In genomic region chr1:145008388-145008787, GRCh38 we compare ENCODE assay signal across 8 cellular contexts.
A peak's percentile ranks its signal among the peaks of the same experiment; 100 is the strongest.
DNase-seq lines count a peak whose midpoint lies in the region; ATAC-seq and TF ChIP-seq lines count a peak whose summit lies in the region.
"Not testable (repeated sequence)": the region's sequence is repeated elsewhere in the genome, so short reads cannot be mapped to it uniquely, and the experiment has no call there.

No MANE protein-coding gene starts in this region.

- not testable (repeated sequence) for H3K27ac ChIP-seq in left lung

- not testable (repeated sequence) for H3K4me3 ChIP-seq in left lung

- H3K9me3 Mint-ChIP-seq in activated naive CD4-positive, alpha-beta T cell treated with anti-CD3 and anti-CD28 coated beads, Interleukin-2, amount 50 U/mL, for 72 hours: not testable (repeated sequence)

- not testable (repeated sequence) for H3K27ac Mint-ChIP-seq in activated naive CD4-positive, alpha-beta T cell treated with anti-CD3 and anti-CD28 coated beads, Interleukin-2, amount 50 U/mL, for 72 hours

- H3K27me3 ChIP-seq in left lung: not testable (repeated sequence)

- DNase-seq in activated naive CD4-positive, alpha-beta T cell treated with anti-CD3 and anti-CD28 coated beads, Interleukin-2, amount 50 U/mL, for 72 hours (ENCODE audit: low spot score in 2 of 2); left lung; stimulated activated naive CD8-positive, alpha-beta T cell treated with anti-CD3 and anti-CD28 coated beads, Interleukin-15, Interleukin-2, amounts not matched to agents 100 U/mL and 50 U/mL, for 24 hours: not testable (repeated sequence)

- H3K9me3 ChIP-seq in left lung: not testable (repeated sequence)

- intact Hi-C loops in left lung (cut with DNase I): not testable (repeated sequence)

- H3K4me1 ChIP-seq in left lung: not testable (repeated sequence)

- not testable (repeated sequence) for TF ChIP-seq CTCF in left lung (IDR thresholded peaks at IDR 0.05)

- not testable (repeated sequence) for H3K36me3 Mint-ChIP-seq in activated naive CD4-positive, alpha-beta T cell treated with anti-CD3 and anti-CD28 coated beads, Interleukin-2, amount 50 U/mL, for 72 hours

- not testable (repeated sequence) for H3K36me3 ChIP-seq in left lung

- ATAC-seq in GM18517 (IDR thresholded peaks at IDR 0.05; ENCODE audit: unreplicated experiment) (peak; percentile 56), GM19438 (IDR thresholded peaks at IDR 0.05; ENCODE audit: low read depth, unreplicated experiment) (peak; percentile 61), GM21723 (IDR thresholded peaks at IDR 0.05; ENCODE audit: unreplicated experiment) (peak; percentile 77), HG02943 (IDR thresholded peaks at IDR 0.05; ENCODE audit: low read depth, unreplicated experiment) (peak; percentile 51), HG03378 (IDR thresholded peaks at IDR 0.05; ENCODE audit: unreplicated experiment) (peak; percentile 45), left lung (peak; percentile 69)
- ATAC-seq in activated naive CD4-positive, alpha-beta T cell treated with anti-CD3 and anti-CD28 coated beads, Interleukin-2, amount 50 U/mL, for 72 hours: peak; percentile 24 to 34
- peak; percentile 54 for ATAC-seq in stimulated activated naive CD8-positive, alpha-beta T cell treated with anti-CD3 and anti-CD28 coated beads, Interleukin-15, Interleukin-2, amounts not matched to agents 100 U/mL and 50 U/mL, for 24 hours
